In the genomic region with DNA sequence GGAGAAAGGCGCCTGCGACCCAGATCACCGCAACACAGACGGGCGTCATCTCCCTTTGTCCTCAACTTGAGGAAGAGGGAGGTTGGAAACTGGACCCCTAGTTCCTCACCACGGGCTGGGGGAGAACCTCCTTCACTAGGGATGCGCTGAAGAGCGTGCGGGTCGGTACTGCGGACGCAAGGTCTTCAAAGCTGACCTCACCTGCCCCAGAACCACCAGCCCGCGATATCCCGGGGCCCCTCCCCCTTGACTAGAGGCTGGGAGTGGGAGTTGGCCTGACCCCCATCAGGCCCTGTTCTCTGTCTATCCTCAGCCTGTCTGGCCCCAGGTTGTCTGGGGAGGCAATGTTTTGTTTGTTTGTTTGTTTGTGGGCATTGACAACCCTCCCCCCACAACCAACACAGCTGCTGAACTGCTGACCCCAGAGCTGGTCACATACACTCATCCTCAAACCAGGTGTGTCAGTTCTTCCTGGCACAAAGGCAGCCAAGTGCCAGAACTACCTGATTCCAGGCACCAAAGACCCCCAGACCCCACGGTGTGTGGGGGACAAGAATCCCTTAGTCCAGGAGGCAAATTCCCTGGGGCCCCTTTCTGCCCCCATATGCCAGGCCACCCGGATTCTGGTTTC, we compare ENCODE assay signal across 8 cellular contexts. TPM values are rescaled to one million over a fixed set of nuclear protein-coding genes. Genes with fewer than 3 reads are reported as not detected.
DNase-seq lines count a peak whose midpoint lies in the region; ATAC-seq and TF ChIP-seq lines count a peak whose summit lies in the region.

No MANE protein-coding gene starts in this region.

- peak overlapping the region; percentile 70 for H3K4me3 Mint-ChIP-seq in central memory CD8-positive, alpha-beta T cell
- peak overlapping the region; percentile 76 to 91 (median 84) for H3K4me3 Mint-ChIP-seq in naive B cell

- no peak for ATAC-seq in central memory CD8-positive, alpha-beta T cell (replicated peaks; ENCODE audit: extremely low read depth, poor library complexity, severe bottlenecking)
- peak; percentile 1 for ATAC-seq in naive B cell (ENCODE audit: low read depth in 2 of 2)

- H3K36me3 Mint-ChIP-seq in central memory CD8-positive, alpha-beta T cell (ENCODE audit: insufficient read depth): peaks cover 13% of the 10 kb centered on the region
- H3K36me3 Mint-ChIP-seq in naive B cell: no peaks in the 10 kb centered on the region

- no peaks in the 10 kb centered on the region for H3K9me3 Mint-ChIP-seq in central memory CD8-positive, alpha-beta T cell
- H3K9me3 Mint-ChIP-seq in naive B cell: no peaks in the 10 kb centered on the region

- no peak overlapping the region for H3K27ac Mint-ChIP-seq in central memory CD8-positive, alpha-beta T cell (ENCODE audit: low read depth)
- H3K27ac Mint-ChIP-seq in naive B cell: peak overlapping the region in 2 of 6 donors; percentile 63 to 81

- DNase-seq in AG08396 (ENCODE audit: low spot score): peak; percentile 5
- DNase-seq in HEK293T (ENCODE audit: extremely low spot score): peak; percentile 15
- no peak for DNase-seq in central memory CD8-positive, alpha-beta T cell (ENCODE audit: low spot score in 2 of 2)
- DNase-seq in naive B cell: no peak
- no peak for DNase-seq in effector CD8-positive, alpha-beta T cell (lab: John Stamatoyannopoulos, UW)
- DNase-seq in AG20443 (ENCODE audit: low spot score): no peak
- DNase-seq in T1000 (lab: John Stamatoyannopoulos, UW): no peak
- no peak for DNase-seq in NCI-H2107 (lab: John Stamatoyannopoulos, UW)

- CTCF ChIA-PET in HEK293T (lab: Yijun Ruan, JAX): interaction anchor here (0.6 to 2.7 kb wide), 9 partner anchors 16 to 264 kb away, joined by 3 to 41 read pairs (median 6); a partner anchor contains a TSS

- H3K27me3 Mint-ChIP-seq in central memory CD8-positive, alpha-beta T cell: peaks cover 31% of the 10 kb centered on the region
- peaks cover 16 to 31% (median 30%) of the 10 kb centered on the region in 3 donors for H3K27me3 Mint-ChIP-seq in naive B cell

- H3K4me1 Mint-ChIP-seq in central memory CD8-positive, alpha-beta T cell: peaks cover 48% of the 10 kb centered on the region
- peaks cover 61 to 63% (median 62%) of the 10 kb centered on the region in 3 donors for H3K4me1 Mint-ChIP-seq in naive B cell

- POLR2A ChIA-PET in HEK293T (lab: Yijun Ruan, JAX): interaction anchor here (1.1 to 1.3 kb wide), 2 partner anchors 177 to 193 kb away, joined by 4 to 6 read pairs; a partner anchor contains a TSS

TF ChIP-seq in HEK293T, 16 proteins besides CTCF, POLR2A, EP300 and RAD21:
- no peak for TF ChIP-seq ARNT (IDR thresholded peaks at IDR 0.05)
- no peak for TF ChIP-seq FOXK2 (IDR thresholded peaks at IDR 0.05)
- no peak for TF ChIP-seq ZNF384 (IDR thresholded peaks at IDR 0.05)
- TF ChIP-seq L3MBTL2 (conservative IDR thresholded peaks at IDR 0.05): no peak
- TF ChIP-seq, protein P1, sequence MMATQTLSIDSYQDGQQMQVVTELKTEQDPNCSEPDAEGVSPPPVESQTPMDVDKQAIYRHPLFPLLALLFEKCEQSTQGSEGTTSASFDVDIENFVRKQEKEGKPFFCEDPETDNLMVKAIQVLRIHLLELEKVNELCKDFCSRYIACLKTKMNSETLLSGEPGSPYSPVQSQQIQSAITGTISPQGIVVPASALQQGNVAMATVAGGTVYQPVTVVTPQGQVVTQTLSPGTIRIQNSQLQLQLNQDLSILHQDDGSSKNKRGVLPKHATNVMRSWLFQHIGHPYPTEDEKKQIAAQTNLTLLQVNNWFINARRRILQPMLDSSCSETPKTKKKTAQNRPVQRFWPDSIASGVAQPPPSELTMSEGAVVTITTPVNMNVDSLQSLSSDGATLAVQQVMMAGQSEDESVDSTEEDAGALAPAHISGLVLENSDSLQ (IDR thresholded peaks at IDR 0.05): no peak
- TF ChIP-seq TARDBP (IDR thresholded peaks at IDR 0.05): no peak
- no peak for TF ChIP-seq SUZ12 (IDR thresholded peaks at IDR 0.05)
- TF ChIP-seq ELF4 (IDR thresholded peaks at IDR 0.05): no peak
- TF ChIP-seq HDGF (IDR thresholded peaks at IDR 0.05; ENCODE audit: borderline replicate concordance): no peak
- no peak for TF ChIP-seq SP1 (IDR thresholded peaks at IDR 0.05)
- TF ChIP-seq LEF1 (IDR thresholded peaks at IDR 0.05; ENCODE audit: borderline replicate concordance): no peak
- no peak for TF ChIP-seq BHLHE40 (IDR thresholded peaks at IDR 0.05; ENCODE audit: borderline replicate concordance)
- no peak for TF ChIP-seq NFRKB (IDR thresholded peaks at IDR 0.05)
- no peak for TF ChIP-seq FOXM1 (IDR thresholded peaks at IDR 0.05; ENCODE audit: borderline replicate concordance)
- no peak for TF ChIP-seq FOXA1 (IDR thresholded peaks at IDR 0.05)
- TF ChIP-seq CTBP1 (IDR thresholded peaks at IDR 0.05; ENCODE audit: borderline replicate concordance): no peak

RNA-seq across cellular contexts. Expression of a gene that starts 2.9 kb away (rescaled TPM):
- polyA plus RNA-seq in naive B cell (ENCODE audit: low read depth in 6 of 6): 1 to 10 TPM; 2.0 to 5.4 (median 4.2) TPM

RNA-seq across cellular contexts. Expression of a gene that starts 4.4 kb away (rescaled TPM):
- not detected for polyA plus RNA-seq in naive B cell (ENCODE audit: low read depth in 6 of 6)

RNA-seq across cellular contexts. Expression of a gene that starts 37.9 kb away (rescaled TPM):
- 10 to 100 TPM; 36.1 to 77.5 (median 61.2) TPM for polyA plus RNA-seq in naive B cell (ENCODE audit: low read depth in 6 of 6)

Comparison
In these comparisons a context has a peak if more than half of its experiments do, and no peak if none do; other contexts are left out.
1. DNase-seq: peak in AG08396 (single experiment) and HEK293T (single experiment); none in central memory CD8-positive, alpha-beta T cell (0 of 2), naive B cell (single experiment), effector CD8-positive, alpha-beta T cell (single experiment), AG20443 (single experiment), T1000 (single experiment) and NCI-H2107 (single experiment).